2 cellular contexts compared by ENCODE assay signal in genomic region chr11:114773541-114774338, GRCh38.
A peak's percentile ranks its signal among the peaks of the same experiment; 100 is the strongest.
TF ChIP-seq lines count a peak whose summit lies in the region.

No MANE protein-coding gene starts in this region.

TF ChIP-seq in GM23338, 12 proteins besides CTCF, POLR2A, EP300 and RAD21 (continued from another document):
- TF ChIP-seq, protein P1, sequence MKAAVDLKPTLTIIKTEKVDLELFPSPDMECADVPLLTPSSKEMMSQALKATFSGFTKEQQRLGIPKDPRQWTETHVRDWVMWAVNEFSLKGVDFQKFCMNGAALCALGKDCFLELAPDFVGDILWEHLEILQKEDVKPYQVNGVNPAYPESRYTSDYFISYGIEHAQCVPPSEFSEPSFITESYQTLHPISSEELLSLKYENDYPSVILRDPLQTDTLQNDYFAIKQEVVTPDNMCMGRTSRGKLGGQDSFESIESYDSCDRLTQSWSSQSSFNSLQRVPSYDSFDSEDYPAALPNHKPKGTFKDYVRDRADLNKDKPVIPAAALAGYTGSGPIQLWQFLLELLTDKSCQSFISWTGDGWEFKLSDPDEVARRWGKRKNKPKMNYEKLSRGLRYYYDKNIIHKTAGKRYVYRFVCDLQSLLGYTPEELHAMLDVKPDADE (IDR thresholded peaks at IDR 0.05), result no peak
- no peak for TF ChIP-seq EZH2phosphoT487 (IDR thresholded peaks at IDR 0.05; ENCODE audit: unreplicated experiment)
- TF ChIP-seq STAT1 (IDR thresholded peaks at IDR 0.05; ENCODE audit: unreplicated experiment), result no peak
- 0 out of 2 replicates have a peak, but pooled peaks have one; percentile 52 for TF ChIP-seq ZNF462 (CRISPR knock-in tag; IDR thresholded peaks at IDR 0.05)
- TF ChIP-seq, protein P2, sequence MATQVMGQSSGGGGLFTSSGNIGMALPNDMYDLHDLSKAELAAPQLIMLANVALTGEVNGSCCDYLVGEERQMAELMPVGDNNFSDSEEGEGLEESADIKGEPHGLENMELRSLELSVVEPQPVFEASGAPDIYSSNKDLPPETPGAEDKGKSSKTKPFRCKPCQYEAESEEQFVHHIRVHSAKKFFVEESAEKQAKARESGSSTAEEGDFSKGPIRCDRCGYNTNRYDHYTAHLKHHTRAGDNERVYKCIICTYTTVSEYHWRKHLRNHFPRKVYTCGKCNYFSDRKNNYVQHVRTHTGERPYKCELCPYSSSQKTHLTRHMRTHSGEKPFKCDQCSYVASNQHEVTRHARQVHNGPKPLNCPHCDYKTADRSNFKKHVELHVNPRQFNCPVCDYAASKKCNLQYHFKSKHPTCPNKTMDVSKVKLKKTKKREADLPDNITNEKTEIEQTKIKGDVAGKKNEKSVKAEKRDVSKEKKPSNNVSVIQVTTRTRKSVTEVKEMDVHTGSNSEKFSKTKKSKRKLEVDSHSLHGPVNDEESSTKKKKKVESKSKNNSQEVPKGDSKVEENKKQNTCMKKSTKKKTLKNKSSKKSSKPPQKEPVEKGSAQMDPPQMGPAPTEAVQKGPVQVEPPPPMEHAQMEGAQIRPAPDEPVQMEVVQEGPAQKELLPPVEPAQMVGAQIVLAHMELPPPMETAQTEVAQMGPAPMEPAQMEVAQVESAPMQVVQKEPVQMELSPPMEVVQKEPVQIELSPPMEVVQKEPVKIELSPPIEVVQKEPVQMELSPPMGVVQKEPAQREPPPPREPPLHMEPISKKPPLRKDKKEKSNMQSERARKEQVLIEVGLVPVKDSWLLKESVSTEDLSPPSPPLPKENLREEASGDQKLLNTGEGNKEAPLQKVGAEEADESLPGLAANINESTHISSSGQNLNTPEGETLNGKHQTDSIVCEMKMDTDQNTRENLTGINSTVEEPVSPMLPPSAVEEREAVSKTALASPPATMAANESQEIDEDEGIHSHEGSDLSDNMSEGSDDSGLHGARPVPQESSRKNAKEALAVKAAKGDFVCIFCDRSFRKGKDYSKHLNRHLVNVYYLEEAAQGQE (IDR thresholded peaks at IDR 0.05; ENCODE audit: unreplicated experiment), result no peak
- TF ChIP-seq POLR2AphosphoS5 (IDR thresholded peaks at IDR 0.05; ENCODE audit: low read depth), result no peak

TF ChIP-seq in H1, 55 proteins besides CTCF, POLR2A, EP300 and RAD21 (continued from another document):
- TF ChIP-seq CHD7 (IDR thresholded peaks at IDR 0.05; ENCODE audit: insufficient replicate concordance, low read length), result peak; percentile 41
- no peak for TF ChIP-seq TAF7 (optimal IDR thresholded peaks at IDR 0.05; ENCODE audit: borderline replicate concordance, low read depth, low read length)
- TF ChIP-seq ZNF274 (IDR thresholded peaks at IDR 0.05; ENCODE audit: borderline replicate concordance, extremely low read depth, low read length), result no peak
- TF ChIP-seq SP1 (IDR thresholded peaks at IDR 0.05; ENCODE audit: low read depth, low read length), result 0 out of 2 replicates have a peak, but pooled peaks have one; percentile 16
- no peak for TF ChIP-seq JUN (IDR thresholded peaks at IDR 0.05; ENCODE audit: low read depth, low read length)
